In genomic region chr2:68548396-68548795, GRCh38 we compare ENCODE assay signal across 13 cellular contexts.
"Had no signal": no experiment of that assay in that cellular context is flagged by ENCODE, and none has a peak within 500 bp of the region (broad histone marks: within the 10 kb centered on the region; RNA-seq: fewer than 3 reads in every experiment).

No MANE protein-coding gene starts in this region.

- ATAC-seq: activated CD8-positive, alpha-beta memory T cell treated with anti-CD3 and anti-CD28 coated beads, Interleukin-2, amount 10 ng/mL, durations not matched to agents 7 days and 5 days; activated naive CD4-positive, alpha-beta T cell treated with anti-CD3 and anti-CD28 coated beads, Interleukin-2, amount 50 U/mL, for 72 hours; activated T-cell treated with anti-CD3 and anti-CD28 coated beads, Interleukin-2, amount 50 U/mL, for 4 hours; gastrocnemius medialis; left ventricle myocardium superior; T-cell had no signal

- DNase-seq: activated CD4-positive, alpha-beta T cell treated with anti-CD3 and anti-CD28 coated beads for 1 hour; activated CD4-positive, alpha-beta T cell treated with anti-CD3 and anti-CD28 coated beads, Interleukin-2, amount 50 U/mL, for 48 hours; activated CD8-positive, alpha-beta memory T cell treated with anti-CD3 and anti-CD28 coated beads, Interleukin-2, amount 10 ng/mL, durations not matched to agents 7 days and 5 days; activated effector memory CD4-positive, alpha-beta T cell treated with anti-CD3 and anti-CD28 coated beads, Interleukin-2, amount 50 U/mL, for 16 hours; activated T-cell treated with anti-CD3 and anti-CD28 coated beads, Interleukin-2, amount 50 U/mL, for 4 hours; anterior cingulate cortex; effector CD8-positive, alpha-beta T cell; gastrocnemius medialis; kidney; left ventricle myocardium superior; T-cell; T1000 had no signal
